In genomic region chr17:49890077-49890821, GRCh38 we compare ENCODE assay signal across 30 cellular contexts. TPM values are rescaled to one million over a fixed set of nuclear protein-coding genes. Genes with fewer than 3 reads are reported as not detected.
A peak's percentile ranks its signal among the peaks of the same experiment; 100 is the strongest.
DNase-seq lines count a peak whose midpoint lies in the region; ATAC-seq and TF ChIP-seq lines count a peak whose summit lies in the region.
"Had no signal": no experiment of that assay in that cellular context is flagged by ENCODE, and none has a peak within 500 bp of the region (broad histone marks: within the 10 kb centered on the region; RNA-seq: fewer than 3 reads in every experiment).

No MANE protein-coding gene starts in this region.

- TF ChIP-seq CTCF in Panc1 (IDR thresholded peaks at IDR 0.05), result no peak
- TF ChIP-seq CTCF in esophagus squamous epithelium (IDR thresholded peaks at IDR 0.05), result no peak
- TF ChIP-seq CTCF in suprapubic skin (IDR thresholded peaks at IDR 0.05), result no peak

- H3K27ac Mint-ChIP-seq in CD8-positive, alpha-beta memory T cell, result no peak overlapping the region
- H3K27ac Mint-ChIP-seq: activated B cell treated with CpG ODN at 0.5 μM for 24 hours; activated CD8-positive, alpha-beta T cell treated with anti-CD3 and anti-CD28 coated beads for 36 hours; activated naive CD4-positive, alpha-beta T cell treated with anti-CD3 and anti-CD28 coated beads, Interleukin-2, amount 50 U/mL, for 72 hours; activated T-cell treated with anti-CD3 and anti-CD28 coated beads, Interleukin-2, amount 50 U/mL, for 72 hours; stimulated activated naive CD8-positive, alpha-beta T cell treated with anti-CD3 and anti-CD28 coated beads, Interleukin-15, amount 100 ng/mL, for 72 hours had no signal

- H3K4me3 ChIP-seq in Panc1 (ENCODE audit: low read depth in 2 of 2, low read length in 2 of 2), result no peak overlapping the region
- no peak overlapping the region for H3K4me3 ChIP-seq in esophagus squamous epithelium
- H3K4me3 ChIP-seq in iPS-20b (ENCODE audit: low read length), result peak overlapping the region; percentile 36; the same call in 1 of the 2 replicates
- H3K4me3 ChIP-seq in suprapubic skin, result no peak overlapping the region
- H3K4me3 ChIP-seq in CD8-positive, alpha-beta memory T cell (ENCODE audit: low read length), result no peak overlapping the region
- H3K4me3 ChIP-seq: body of pancreas, SJSA1, uterus had no signal

- H3K9me3 ChIP-seq in Panc1 (ENCODE audit: control insufficient read depth, insufficient read depth, low read depth, low read length) (no peaks in the 10 kb centered on the region), esophagus squamous epithelium (no peaks in the 10 kb centered on the region), iPS-20b (ENCODE audit: insufficient read depth, low read depth, low read length) (no peaks in the 10 kb centered on the region), suprapubic skin (no peaks in the 10 kb centered on the region)
- H3K9me3 ChIP-seq in CD8-positive, alpha-beta memory T cell (ENCODE audit: low read length), result no peaks in the 10 kb centered on the region
- H3K9me3 ChIP-seq: body of pancreas, neutrophil, SJSA1, uterus had no signal

- no peak overlapping the region for H3K4me3 Mint-ChIP-seq in CD8-positive, alpha-beta memory T cell
- H3K4me3 Mint-ChIP-seq: activated B cell treated with CpG ODN at 0.5 μM for 24 hours; activated CD8-positive, alpha-beta T cell treated with anti-CD3 and anti-CD28 coated beads for 36 hours; activated T-cell treated with anti-CD3 and anti-CD28 coated beads, Interleukin-2, amount 50 U/mL, for 72 hours; dendritic cell treated with granulocyte-macrophage colony-stimulating factor and Interleukin-4, amounts not matched to agents 40 ng/mL and 50 ng/mL, for 4 days; stimulated activated naive CD8-positive, alpha-beta T cell treated with anti-CD3 and anti-CD28 coated beads, Interleukin-15, amount 100 ng/mL, for 72 hours had no signal

- ATAC-seq in Panc1 (peak; percentile 30), GM19455 (IDR thresholded peaks at IDR 0.05; ENCODE audit: unreplicated experiment) (no peak)
- ATAC-seq: activated CD8-positive, alpha-beta T cell treated with anti-CD3 and anti-CD28 coated beads for 36 hours; activated naive CD4-positive, alpha-beta T cell treated with anti-CD3 and anti-CD28 coated beads, Interleukin-2, amount 50 U/mL, for 72 hours; activated T-cell treated with anti-CD3 and anti-CD28 coated beads, Interleukin-2, amount 50 U/mL, for 72 hours; body of pancreas; left colon; stimulated activated naive CD8-positive, alpha-beta T cell treated with anti-CD3 and anti-CD28 coated beads, Interleukin-15, amount 100 ng/mL, for 72 hours had no signal

- DNase-seq in Panc1 (ENCODE audit: low read depth, low spot score) (no peak), esophagus squamous epithelium (lab: John Stamatoyannopoulos, UW) (no peak), suprapubic skin (ENCODE audit: low spot score in 2 of 2) (no peak), NCI-H526 treated with DMSO at 0.1 percent for 48 hours (lab: John Stamatoyannopoulos, UW) (no peak)
- DNase-seq in CD8-positive, alpha-beta memory T cell, result no peak
- DNase-seq: activated B cell treated with CpG ODN at 0.5 μM for 24 hours; activated CD8-positive, alpha-beta T cell treated with anti-CD3 and anti-CD28 coated beads for 36 hours; activated T-cell treated with anti-CD3 and anti-CD28 coated beads, Interleukin-2, amount 50 U/mL, for 72 hours; AML-193; body of pancreas; Calu3; hippocampal formation; left colon; NCI-H1105 treated with DMSO at 0.1 percent for 48 hours; NCI-H748 treated with DMSO at 0.1 percent for 48 hours; OCI-M1; stimulated activated CD4-positive, alpha-beta T cell treated with anti-CD3 and anti-CD28 coated beads, Interleukin-2, amount 100 ng/mL, for 24 hours; stimulated activated naive CD8-positive, alpha-beta T cell treated with anti-CD3 and anti-CD28 coated beads, Interleukin-15, amount 100 ng/mL, for 72 hours; T-helper 2 cell had no signal

- no peaks in the 10 kb centered on the region for H3K4me1 ChIP-seq in Panc1 (ENCODE audit: control insufficient read depth, insufficient read depth, low read length)
- H3K4me1 ChIP-seq in esophagus squamous epithelium, result peaks cover 17 to 78% (median 38%) of the 10 kb centered on the region in 3 donors
- peaks cover 5% of the 10 kb centered on the region; the same call in 1 of the 2 replicates for H3K4me1 ChIP-seq in iPS-20b (ENCODE audit: insufficient read depth, low read length)
- H3K4me1 ChIP-seq in suprapubic skin, result peaks cover 50% of the 10 kb centered on the region
- H3K4me1 ChIP-seq in CD8-positive, alpha-beta memory T cell (ENCODE audit: insufficient read depth, low read length), result no peaks in the 10 kb centered on the region
- H3K4me1 ChIP-seq: SJSA1, uterus had no signal

- no TSS peak for BruUV-seq in Panc1 (replicated peaks; lab: Mats Ljungman, UMichigan)

- no peak overlapping the region for H3K9ac ChIP-seq in iPS-20b (ENCODE audit: low read depth, low read length)

- H3K4me1 Mint-ChIP-seq in CD8-positive, alpha-beta memory T cell, result no peaks in the 10 kb centered on the region
- H3K4me1 Mint-ChIP-seq: activated B cell treated with CpG ODN at 0.5 μM for 24 hours had no signal

- intact Hi-C loops in Panc1 (cut with micrococcal nuclease; ENCODE audit: unreplicated experiment) (no loop called here), esophagus squamous epithelium (cut with DNase I) (no loop called here)

- H3K9me3 Mint-ChIP-seq in CD8-positive, alpha-beta memory T cell, result peaks cover 0 to 2% (median 0%) of the 10 kb centered on the region in 5 donors
- H3K9me3 Mint-ChIP-seq: activated B cell treated with CpG ODN at 0.5 μM for 24 hours; activated CD8-positive, alpha-beta T cell treated with anti-CD3 and anti-CD28 coated beads for 36 hours; activated naive CD4-positive, alpha-beta T cell treated with anti-CD3 and anti-CD28 coated beads, Interleukin-2, amount 50 U/mL, for 72 hours; activated T-cell treated with anti-CD3 and anti-CD28 coated beads, Interleukin-2, amount 50 U/mL, for 72 hours; dendritic cell treated with granulocyte-macrophage colony-stimulating factor and Interleukin-4, amounts not matched to agents 40 ng/mL and 50 ng/mL, for 4 days; stimulated activated naive CD8-positive, alpha-beta T cell treated with anti-CD3 and anti-CD28 coated beads, Interleukin-15, amount 100 ng/mL, for 72 hours had no signal

- in situ Hi-C loops in Panc1 (cut with HindIII; ENCODE audit: low pct_unique_long_range_greater_than_20kb, low sequenced_read_pairs), result no loop called here

- H3K27me3 Mint-ChIP-seq in CD8-positive, alpha-beta memory T cell, result peaks cover 43 to 71% of the 10 kb centered on the region in 2 donors

- H3K36me3 Mint-ChIP-seq in CD8-positive, alpha-beta memory T cell, result no peaks in the 10 kb centered on the region
- H3K36me3 Mint-ChIP-seq: activated naive CD4-positive, alpha-beta T cell treated with anti-CD3 and anti-CD28 coated beads, Interleukin-2, amount 50 U/mL, for 72 hours had no signal

- H3K27ac ChIP-seq in Panc1 (ENCODE audit: low read length) (no peak overlapping the region), esophagus squamous epithelium (peak overlapping the region in 3 of 4 donors; percentile 60 to 73 (median 62)), iPS-20b (ENCODE audit: low read length) (no peak overlapping the region), suprapubic skin (peak overlapping the region; percentile 55)
- H3K27ac ChIP-seq in CD8-positive, alpha-beta memory T cell (ENCODE audit: low read depth, low read length), result no peak overlapping the region
- H3K27ac ChIP-seq: body of pancreas, epithelial cell of prostate, neutrophil, SJSA1, uterus had no signal

- TF ChIP-seq POLR2A in esophagus squamous epithelium (IDR thresholded peaks at IDR 0.05), result no peak
- TF ChIP-seq POLR2A in suprapubic skin (IDR thresholded peaks at IDR 0.05), result no peak

- WGBS in esophagus squamous epithelium, 2 donors, result 45 to 50% methylated on average over 7 to 27 of the region's 33 CpGs
- WGBS in suprapubic skin, result 46% methylated on average over 21 of the region's 33 CpGs

- H3K27me3 ChIP-seq in Panc1 (ENCODE audit: control insufficient read depth, insufficient read depth, low read length) (no peaks in the 10 kb centered on the region), esophagus squamous epithelium (peaks cover 0 to 92% (median 0%) of the 10 kb centered on the region in 4 donors), iPS-20b (ENCODE audit: insufficient read depth, low read length) (peaks cover 42% of the 10 kb centered on the region), suprapubic skin (peaks cover 22% of the 10 kb centered on the region)
- H3K27me3 ChIP-seq in CD8-positive, alpha-beta memory T cell (ENCODE audit: insufficient read depth, low read length, poor library complexity, severe bottlenecking), result peaks cover 16% of the 10 kb centered on the region
- H3K27me3 ChIP-seq: body of pancreas had no signal

- no peak for TF ChIP-seq EP300 in suprapubic skin (IDR thresholded peaks at IDR 0.05)

- POLR2A ChIA-PET in Panc1 (lab: Charles Lee), result no interaction called here
- POLR2A ChIA-PET in CD8-positive, alpha-beta memory T cell (lab: Charles Lee), result no interaction called here

- no peaks in the 10 kb centered on the region for H3K36me3 ChIP-seq in Panc1 (ENCODE audit: control insufficient read depth, insufficient read depth, low read length)
- H3K36me3 ChIP-seq in esophagus squamous epithelium, result no peaks in the 10 kb centered on the region
- no peaks in the 10 kb centered on the region for H3K36me3 ChIP-seq in iPS-20b (ENCODE audit: insufficient read depth, low read depth, low read length)
- no peaks in the 10 kb centered on the region for H3K36me3 ChIP-seq in suprapubic skin
- H3K36me3 ChIP-seq in CD8-positive, alpha-beta memory T cell (ENCODE audit: insufficient read depth, low read length), result no peaks in the 10 kb centered on the region
- H3K36me3 ChIP-seq: neutrophil, SJSA1, uterus had no signal

- CTCF ChIA-PET in Panc1 (lab: Charles Lee), result no interaction called here
- CTCF ChIA-PET in CD8-positive, alpha-beta memory T cell (lab: Charles Lee), result interaction anchor here (2.5 kb wide), 1 partner anchor 106 kb away, joined by 12 read pairs; no protein-coding TSS in a partner anchor

RNA-seq across cellular contexts. Expression of gene TAC4, which starts 42.4 kb away (rescaled TPM):
- total RNA-seq in Panc1 (2021; ENCODE audit: unreplicated experiment) (not detected), esophagus squamous epithelium (not detected), suprapubic skin (not detected)
- not detected for polyA plus RNA-seq in Panc1 (2012; ENCODE audit: insufficient read length)
- not detected for total RNA-seq in CD8-positive, alpha-beta memory T cell
- polyA plus RNA-seq in CD8-positive, alpha-beta memory T cell, result not detected
- total RNA-seq: activated B cell treated with CpG ODN at 0.5 μM for 24 hours; activated CD8-positive, alpha-beta T cell treated with anti-CD3 and anti-CD28 coated beads for 36 hours; activated naive CD4-positive, alpha-beta T cell treated with anti-CD3 and anti-CD28 coated beads, Interleukin-2, amount 50 U/mL, for 72 hours; activated T-cell treated with anti-CD3 and anti-CD28 coated beads, Interleukin-2, amount 50 U/mL, for 72 hours; body of pancreas; Calu3; HT-29; left colon; LHCN-M2; mucosa of gallbladder; SJSA1 had no signal

Comparison
In these comparisons a context has a peak if more than half of its experiments do, and no peak if none do; other contexts are left out.
1. H3K27ac ChIP-seq: peak in esophagus squamous epithelium (3 of 4) and suprapubic skin (single experiment); none in Panc1 (single experiment), iPS-20b (single experiment) and CD8-positive, alpha-beta memory T cell (single experiment).